Comparison of ENCODE assay signal across 22 cellular contexts in the genomic region with DNA sequence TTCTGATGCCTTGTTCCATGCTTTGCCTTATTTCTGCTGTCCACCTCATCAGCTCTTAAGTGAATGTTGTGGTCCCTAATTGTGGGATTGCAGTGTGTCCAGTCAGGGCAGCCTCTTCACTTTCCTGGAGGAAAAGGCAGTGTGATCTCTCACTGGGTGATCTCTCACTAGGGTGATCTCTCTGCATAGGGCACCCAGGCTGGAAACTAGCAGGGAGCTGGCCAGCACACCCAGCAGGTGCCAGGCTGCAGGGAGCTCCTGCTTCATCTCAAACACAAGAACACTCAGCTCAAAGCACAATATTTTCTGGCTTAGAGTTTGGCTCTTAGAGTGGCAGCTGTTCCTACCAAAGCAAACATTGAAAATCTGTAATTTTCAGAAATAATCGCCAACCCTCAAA. TPM values are rescaled to one million over a fixed set of nuclear protein-coding genes. Genes with fewer than 3 reads are reported as not detected.
DNase-seq lines count a peak whose midpoint lies in the region; ATAC-seq, FAIRE-seq and TF ChIP-seq lines count a peak whose summit lies in the region.
"Had no signal": no experiment of that assay in that cellular context is flagged by ENCODE, and none has a peak within 500 bp of the region (broad histone marks: within the 10 kb centered on the region; RNA-seq: fewer than 3 reads in every experiment).

No MANE protein-coding gene starts in this region.

- no peak overlapping the region for H4K5ac ChIP-seq in H1 (ENCODE audit: insufficient read length, low read depth, low read length)

- no peak overlapping the region for H3K18ac ChIP-seq in H1 (ENCODE audit: extremely low read depth, low read length)
- H3K18ac ChIP-seq in neuronal stem cell (ENCODE audit: low read length), result peak overlapping the region; percentile 44

- no peak overlapping the region for H3K14ac ChIP-seq in H1 (ENCODE audit: insufficient read length)
- H3K14ac ChIP-seq in neuronal stem cell (ENCODE audit: low read length), result no peak overlapping the region

- no peak overlapping the region for H2AFZ ChIP-seq in H1 (ENCODE audit: low read length)
- H2AFZ ChIP-seq in neuronal stem cell (ENCODE audit: low read length), result no peak overlapping the region

- FAIRE-seq in H1 (lab: Jason Lieb, UNC) (no peak), kidney (lab: Jason Lieb, UNC) (no peak)
- FAIRE-seq: A204.1, GM12878, H54, HTR-8/SVneo had no signal

- TF ChIP-seq CTCF in HEK293 (tag by site-specific recombination; IDR thresholded peaks at IDR 0.05), result no peak
- TF ChIP-seq CTCF in H1 (IDR thresholded peaks at IDR 0.05; ENCODE audit: control extremely low read depth in 1 of 3, insufficient read depth in 1 of 3, low read depth in 1 of 3, low read length in 3 of 3), result no peak
- no peak for TF ChIP-seq CTCF in omental fat pad (IDR thresholded peaks at IDR 0.05)
- TF ChIP-seq CTCF in kidney (IDR thresholded peaks at IDR 0.05; ENCODE audit: borderline replicate concordance, extremely low read depth, insufficient read depth), result no peak

- H3K27ac ChIP-seq in HEK293 (ENCODE audit: extremely low read depth, low read depth, low read length) (no peak overlapping the region), H1 (ENCODE audit: low read depth, low read length) (no peak overlapping the region), neuronal stem cell (replicated peaks; ENCODE audit: low read length) (no peak overlapping the region), kidney (ENCODE audit: low read depth in 2 of 2, low read length in 2 of 2) (no peak overlapping the region)
- H3K27ac ChIP-seq: C4-2B had no signal

- CTCF ChIA-PET in HEK293 (lab: Yijun Ruan, JAX), result interaction anchor here (1.0 to 1.8 kb wide), 5 partner anchors 9 to 838 kb away, joined by 3 to 6 read pairs (median 3); no protein-coding TSS in a partner anchor
- CTCF ChIA-PET in H1 (lab: Charles Lee; ENCODE audit: partially characterized antibody), result interaction anchor here (0.8 to 1.5 kb wide), 5 partner anchors 9 to 41 kb away, joined by 3 to 5 read pairs (median 3); no protein-coding TSS in a partner anchor

- intact Hi-C loops in kidney (cut with DNase I), result no loop called here

- no peak overlapping the region for H2AK5ac ChIP-seq in H1 (ENCODE audit: low read depth, low read length)
- H2AK5ac ChIP-seq in neuronal stem cell (ENCODE audit: low read depth, low read length), result no peak overlapping the region

- WGBS in H1 (ENCODE audit: extremely low coverage in 1 of 2, insufficient coverage in 1 of 2, insufficient read length in 1 of 2, insufficient replicate concordance in 2 of 2, low coverage in 1 of 2, low lambda C conversion rate in 2 of 2, missing lambda C conversion rate in 1 of 2), 2 experiments, result 100% methylated on average over 1 of the region's 1 CpG; no CpG with 5 or more reads in 1 of the 2 experiments
- WGBS in neuronal stem cell (ENCODE audit: extremely low coverage in 2 of 2, insufficient read length in 2 of 2, insufficient replicate concordance in 1 of 2), 2 donors, result no CpG with 5 or more reads among the region's 1 CpG

- H2BK5ac ChIP-seq in H1 (ENCODE audit: low read depth, low read length) (no peak overlapping the region), neuronal stem cell (ENCODE audit: low read length) (no peak overlapping the region)

- H3K4ac ChIP-seq in H1 (replicated peaks; ENCODE audit: insufficient read length, low read depth, low read length) (no peak overlapping the region), neuronal stem cell (ENCODE audit: low read length) (no peak overlapping the region)

- TF ChIP-seq EP300 in H1 (IDR thresholded peaks at IDR 0.05; ENCODE audit: borderline replicate concordance in 1 of 2, low read depth in 2 of 2, low read length in 2 of 2), result no peak

- H3K23ac ChIP-seq in H1 (ENCODE audit: insufficient read length) (no peak overlapping the region), neuronal stem cell (ENCODE audit: low read depth, low read length, poor library complexity) (no peak overlapping the region)

- peak overlapping the region; percentile 62; the same call in 1 of the 2 replicates for H2BK15ac ChIP-seq in H1 (ENCODE audit: low read length)
- H2BK15ac ChIP-seq in neuronal stem cell (ENCODE audit: low read length), result no peak overlapping the region

- POLR2A ChIA-PET in HEK293 (lab: Yijun Ruan, JAX), result interaction anchor here (1.3 kb wide), 1 partner anchor 10 kb away, joined by 4 read pairs; no protein-coding TSS in a partner anchor
- POLR2A ChIA-PET in H1 (lab: Charles Lee; ENCODE audit: partially characterized antibody), result no interaction called here

- H3K9me3 ChIP-seq in HEK293 (ENCODE audit: control insufficient read depth, insufficient read depth, low read depth, low read length), result peaks cover 2% of the 10 kb centered on the region; the same call in 1 of the 2 replicates
- no peaks in the 10 kb centered on the region for H3K9me3 ChIP-seq in H1 (ENCODE audit: insufficient read depth in 2 of 2, low read depth in 1 of 2, low read length in 1 of 2)
- H3K9me3 ChIP-seq in neuronal stem cell (replicated peaks in 1 of 2; ENCODE audit: control insufficient read depth in 2 of 2, insufficient read depth in 1 of 2, low read depth in 1 of 2, low read length in 2 of 2), result peaks cover 0 to 1% of the 10 kb centered on the region in 2 donors
- H3K9me3 ChIP-seq in kidney (ENCODE audit: control insufficient read depth in 1 of 2, low read length in 2 of 2), result no peaks in the 10 kb centered on the region

- no peak for TF ChIP-seq POLR2A in H1 (IDR thresholded peaks at IDR 0.05; ENCODE audit: control extremely low read depth in 1 of 2, low read depth in 2 of 2, low read length in 2 of 2)

- H4K91ac ChIP-seq in H1 (replicated peaks; ENCODE audit: insufficient read length, low read length) (no peak overlapping the region), neuronal stem cell (ENCODE audit: low read depth, low read length, poor library complexity) (no peak overlapping the region)

- H3K56ac ChIP-seq in H1 (replicated peaks; ENCODE audit: insufficient read length, low read depth, low read length), result no peak overlapping the region

- ATAC-seq in omental fat pad (ENCODE audit: low FRiP score), result no peak
- ATAC-seq: GM12878, HCT116 had no signal

- H4K8ac ChIP-seq in H1 (ENCODE audit: extremely low read depth, insufficient read depth, low read length) (no peak overlapping the region), neuronal stem cell (ENCODE audit: low read depth, low read length) (no peak overlapping the region)

- no peaks in the 10 kb centered on the region for H3K27me3 ChIP-seq in H1 (replicated peaks in 1 of 4; ENCODE audit: control insufficient read depth in 3 of 4, extremely low read depth in 1 of 4, insufficient read depth in 3 of 4, low read length in 3 of 4)
- peaks cover 0 to 34% (median 0%) of the 10 kb centered on the region in 3 experiments for H3K27me3 ChIP-seq in neuronal stem cell (ENCODE audit: control insufficient read depth in 3 of 3, insufficient read depth in 3 of 3, low read depth in 1 of 3, low read length in 3 of 3)

- H2BK120ac ChIP-seq in H1 (replicated peaks; ENCODE audit: low read depth, low read length) (no peak overlapping the region), neuronal stem cell (ENCODE audit: low read depth, low read length) (no peak overlapping the region)

- no peaks in the 10 kb centered on the region for H3K79me2 ChIP-seq in H1 (ENCODE audit: control insufficient read depth in 1 of 2, insufficient read depth in 2 of 2, low read length in 2 of 2)

- no peaks in the 10 kb centered on the region for H4K20me1 ChIP-seq in H1 (replicated peaks in 1 of 2; ENCODE audit: control insufficient read depth in 1 of 2, insufficient read depth in 2 of 2, low read length in 2 of 2)

- H3K4me1 ChIP-seq in HEK293 (ENCODE audit: control insufficient read depth, insufficient read depth, low read length) (no peaks in the 10 kb centered on the region), H1 (replicated peaks in 1 of 4; ENCODE audit: control insufficient read depth in 3 of 4, insufficient read depth in 4 of 4, low read length in 3 of 4) (peaks cover 0 to 3% (median 0%) of the 10 kb centered on the region in 4 experiments; a peak in 1 of 7 replicates), neuronal stem cell (ENCODE audit: control insufficient read depth in 2 of 2, insufficient read depth in 1 of 2, low read depth in 1 of 2, low read length in 2 of 2) (peaks cover 5 to 12% of the 10 kb centered on the region in 2 donors), kidney (ENCODE audit: control insufficient read depth in 1 of 2, insufficient read depth in 1 of 2, low read depth in 1 of 2, low read length in 2 of 2) (no peaks in the 10 kb centered on the region)

- DNase-seq in DMS79 (lab: John Stamatoyannopoulos, UW) (peak; percentile 77), H1 (ENCODE audit: low read depth in 1 of 2, low spot score in 2 of 2) (no peak), neuronal stem cell (ENCODE audit: low spot score) (no peak), omental fat pad (ENCODE audit: low spot score) (no peak), GOT3 (lab: John Stamatoyannopoulos, UW) (no peak), kidney (no peak)
- DNase-seq in activated CD4-positive, alpha-beta T cell treated with anti-CD3 and anti-CD28 coated beads, Interleukin-2, amount 50 U/mL, for 1 hour, result no peak
- DNase-seq: ACHN; CD4-positive, alpha-beta memory T cell; DMS153; DND-41; EL; KBM-7 had no signal

- H2BK20ac ChIP-seq in H1 (ENCODE audit: low read length), result peak overlapping the region; percentile 68; the same call in 1 of the 2 replicates

- no peaks in the 10 kb centered on the region for H3K79me1 ChIP-seq in H1 (ENCODE audit: low read depth, low read length)
- no peaks in the 10 kb centered on the region for H3K79me1 ChIP-seq in neuronal stem cell (ENCODE audit: low read depth, low read length)

- H3K36me3 ChIP-seq in HEK293 (ENCODE audit: control insufficient read depth in 2 of 2, insufficient read depth in 1 of 2, low read length in 2 of 2), result no peaks in the 10 kb centered on the region
- no peaks in the 10 kb centered on the region for H3K36me3 ChIP-seq in H1 (ENCODE audit: control insufficient read depth in 2 of 4, insufficient read depth in 4 of 4, low read length in 3 of 4)
- H3K36me3 ChIP-seq in neuronal stem cell (replicated peaks in 1 of 2; ENCODE audit: control insufficient read depth in 2 of 2, insufficient read depth in 2 of 2, low read length in 2 of 2), result no peaks in the 10 kb centered on the region
- no peaks in the 10 kb centered on the region for H3K36me3 ChIP-seq in kidney (ENCODE audit: control insufficient read depth in 1 of 2, insufficient read depth in 2 of 2, low read length in 2 of 2)

- H3K23me2 ChIP-seq in H1 (ENCODE audit: low read depth, low read length), result no peaks in the 10 kb centered on the region

- no peak for TF ChIP-seq RAD21 in H1 (IDR thresholded peaks at IDR 0.05 in 1 of 2, conservative IDR thresholded peaks at IDR 0.05 in 1 of 2; ENCODE audit: low read depth in 2 of 2, low read length in 2 of 2)

- H2BK12ac ChIP-seq in H1 (ENCODE audit: low read depth, low read length), result peak overlapping the region; percentile 56; the same call in 1 of the 2 replicates
- H2BK12ac ChIP-seq in neuronal stem cell (ENCODE audit: low read length), result no peak overlapping the region

- H3K4me2 ChIP-seq in H1 (ENCODE audit: insufficient read depth in 1 of 2, low read depth in 2 of 2, low read length in 2 of 2) (no peak overlapping the region), neuronal stem cell (ENCODE audit: insufficient read depth, low read length, poor library complexity, severe bottlenecking) (no peak overlapping the region)

- H3K4me3 ChIP-seq in HEK293 (ENCODE audit: low read depth, low read length) (no peak overlapping the region), H1 (ENCODE audit: extremely low read depth in 1 of 4, insufficient read depth in 2 of 4, low read depth in 3 of 4, low read length in 4 of 4) (no peak overlapping the region), neuronal stem cell (ENCODE audit: low read length in 2 of 2) (no peak overlapping the region), kidney (ENCODE audit: low read length in 2 of 2) (no peak overlapping the region)
- H3K4me3 ChIP-seq: GM12878 had no signal

- H3K9ac ChIP-seq in H1 (replicated peaks in 1 of 4; ENCODE audit: extremely low read depth in 1 of 4, low read depth in 3 of 4, low read length in 3 of 4) (no peak overlapping the region), neuronal stem cell (ENCODE audit: low read depth, low read length, poor library complexity) (no peak overlapping the region), kidney (ENCODE audit: low read length in 2 of 2) (no peak overlapping the region)

RNA-seq across cellular contexts. Expression of gene TSHZ3, which starts 36.5 kb away (rescaled TPM):
- 9.3 and 12.3 TPM in 2 replicates for total RNA-seq in H1 (2021; fragmentation: NEBNext Ultra II Directional; extraction: Animal tissue kit (Norgen Biotek cat#: 25700))
- polyA plus RNA-seq in H1 (2011; rRNA removed), result 3.1 and 3.8 TPM in 2 replicates
- polyA plus RNA-seq in H1 (2011; cell fraction: cytosol; rRNA removed), result 2.3 TPM
- 10.5 TPM for polyA plus RNA-seq in H1 (2011; cell fraction: nucleus; rRNA removed)
- polyA plus RNA-seq in H1 (2012, experiment 1 of 2), result 5.8 to 7.8 TPM (median 6.4 TPM) in 4 replicates
- polyA plus RNA-seq in H1 (2012, experiment 2 of 2), result 4.2 TPM
- 15.1 TPM for polyA plus RNA-seq in H1 (2013, experiment 1 of 2)
- 14.7 TPM for polyA plus RNA-seq in H1 (2013, experiment 2 of 2)
- polyA minus RNA-seq in H1 (2011; rRNA and poly(A)+ RNA removed), result 5.5 TPM in 2 replicates
- 5.1 TPM for polyA minus RNA-seq in H1 (2011; cell fraction: cytosol; rRNA and poly(A)+ RNA removed)
- 6.6 TPM for polyA minus RNA-seq in H1 (2011; cell fraction: nucleus; rRNA and poly(A)+ RNA removed)
- 1.5 TPM for polyA plus RNA-seq in neuronal stem cell (2013, experiment 1 of 2)
- 1.6 TPM for polyA plus RNA-seq in neuronal stem cell (2013, experiment 2 of 2)
- 10 to 100 TPM in 3 of 4 donors, 1 to 10 TPM in 1; 6.3 to 10.6 (median 10.4) TPM for total RNA-seq in omental fat pad
- total RNA-seq in kidney, result 8.4 TPM
- polyA plus RNA-seq in kidney (ENCODE audit: insufficient read depth, low read depth, low replicate concordance), result 1.7 TPM
- total RNA-seq: G401 had no signal
- polyA plus RNA-seq: GM12878, IgD-negative memory B cell had no signal
